Comparison of ENCODE assay signal across 8 cellular contexts in genomic region chr9:3526166-3526902, GRCh38. TPM values are rescaled to one million over a fixed set of nuclear protein-coding genes. Genes with fewer than 3 reads are reported as not detected.
DNase-seq lines count a peak whose midpoint lies in the region; ATAC-seq, FAIRE-seq and TF ChIP-seq lines count a peak whose summit lies in the region.

No MANE protein-coding gene starts in this region.

- H3K79me2 ChIP-seq in H9 (ENCODE audit: insufficient read depth, low read length) (peaks cover 5% of the 10 kb centered on the region; the same call in 1 of the 2 replicates), Loucy (ENCODE audit: insufficient read depth, low read length) (peaks cover 84% of the 10 kb centered on the region)

- peak overlapping the region; percentile 90 for H2BK120ac ChIP-seq in H9 (ENCODE audit: low read depth, low read length, poor library complexity, severe bottlenecking)
- H2BK120ac ChIP-seq in neuronal stem cell (ENCODE audit: low read depth, low read length), result peak overlapping the region; percentile 95

- peak; percentile 83 for ATAC-seq in foreskin keratinocyte

- no CpG with 5 or more reads among the region's 67 CpGs for WGBS in H9 (ENCODE audit: extremely low coverage, insufficient read length, low lambda C conversion rate)
- no CpG with 5 or more reads among the region's 67 CpGs for WGBS in neuronal stem cell (ENCODE audit: extremely low coverage in 2 of 2, insufficient read length in 2 of 2, insufficient replicate concordance in 1 of 2), 2 donors

- H3K4me1 Mint-ChIP-seq in H9, result peaks cover 35 to 42% of the 10 kb centered on the region in 2 experiments

- peaks cover 12% of the 10 kb centered on the region for H3K23me2 ChIP-seq in H9 (ENCODE audit: insufficient read length, low read depth, low read length, poor library complexity, severe bottlenecking)

- H4K91ac ChIP-seq in H9 (ENCODE audit: insufficient read length, low read depth, low read length) (peak overlapping the region; percentile 27), neuronal stem cell (ENCODE audit: low read depth, low read length, poor library complexity) (peak overlapping the region; percentile 99)

- no peaks in the 10 kb centered on the region for H3K9me2 ChIP-seq in Loucy (replicated peaks; ENCODE audit: low read depth, low read length)

- H3K27ac ChIP-seq in H9 (ENCODE audit: insufficient read length, low read depth, low read length) (peak overlapping the region; percentile 93), foreskin keratinocyte (peak overlapping the region; percentile 100), neuronal stem cell (replicated peaks; ENCODE audit: low read length) (peak overlapping the region; percentile 100)

- no peak overlapping the region for H2AK5ac ChIP-seq in H9 (ENCODE audit: insufficient read length, low read length)
- H2AK5ac ChIP-seq in neuronal stem cell (ENCODE audit: low read depth, low read length), result peak overlapping the region; percentile 68

- H3K27me3 ChIP-seq in H9 (ENCODE audit: insufficient read depth, low read length) (no peaks in the 10 kb centered on the region), Loucy (ENCODE audit: insufficient read depth, low read length, poor library complexity, severe bottlenecking) (no peaks in the 10 kb centered on the region), foreskin keratinocyte (no peaks in the 10 kb centered on the region), neuronal stem cell (ENCODE audit: control insufficient read depth in 3 of 3, insufficient read depth in 3 of 3, low read depth in 1 of 3, low read length in 3 of 3) (no peaks in the 10 kb centered on the region)

- H4K8ac ChIP-seq in H9 (replicated peaks; ENCODE audit: insufficient read length, low read depth, low read length) (peak overlapping the region; percentile 92), neuronal stem cell (ENCODE audit: low read depth, low read length) (peak overlapping the region; percentile 89)

- H3K36me3 ChIP-seq in Loucy (ENCODE audit: insufficient read depth, low read length) (no peaks in the 10 kb centered on the region), neuronal stem cell (replicated peaks in 1 of 2; ENCODE audit: control insufficient read depth in 2 of 2, insufficient read depth in 2 of 2, low read length in 2 of 2) (peaks cover 0 to 32% of the 10 kb centered on the region in 2 donors)

- H3K4me1 ChIP-seq in H9 (ENCODE audit: insufficient read depth, low read length) (no peaks in the 10 kb centered on the region; the same call in 1 of the 2 replicates), Loucy (ENCODE audit: insufficient read depth, low read length, poor library complexity, severe bottlenecking) (peaks cover 62% of the 10 kb centered on the region), foreskin keratinocyte (no peaks in the 10 kb centered on the region), neuronal stem cell (ENCODE audit: control insufficient read depth in 2 of 2, insufficient read depth in 1 of 2, low read depth in 1 of 2, low read length in 2 of 2) (peaks cover 3 to 15% of the 10 kb centered on the region in 2 donors)

- DNase-seq in H9, result peak; percentile 79
- peak; percentile 6 for DNase-seq in SIG-M5 (lab: John Stamatoyannopoulos, UW)
- peak; percentile 81 for DNase-seq in activated gamma-delta T cell treated with anti-CD3 and anti-CD28 coated beads, Interleukin-2, amount 50 U/mL, for 16 hours (ENCODE audit: low read depth)
- peak; percentile 75 to 86 for DNase-seq in foreskin keratinocyte
- DNase-seq in neuronal stem cell (ENCODE audit: low spot score), result peak; percentile 87
- DNase-seq in stromal cell of bone marrow (ENCODE audit: low read depth), result peak; percentile 72

- H3K79me1 ChIP-seq in H9 (ENCODE audit: insufficient read depth, low read depth, low read length, poor library complexity, severe bottlenecking) (no peaks in the 10 kb centered on the region), neuronal stem cell (ENCODE audit: low read depth, low read length) (peaks cover 9% of the 10 kb centered on the region)

- H3K4me2 ChIP-seq in H9 (ENCODE audit: insufficient read depth, insufficient read length, low read length) (peak overlapping the region; percentile 93), Loucy (ENCODE audit: low read depth, low read length, poor library complexity, severe bottlenecking) (peak overlapping the region; percentile 95), neuronal stem cell (ENCODE audit: insufficient read depth, low read length, poor library complexity, severe bottlenecking) (peak overlapping the region; percentile 88)

- H3K14ac ChIP-seq in H9 (ENCODE audit: insufficient read depth, low read length) (peak overlapping the region; percentile 98), neuronal stem cell (ENCODE audit: low read length) (peak overlapping the region; percentile 100)

- H4K5ac ChIP-seq in H9 (ENCODE audit: insufficient read length, low read depth, low read length), result peak overlapping the region; percentile 96

- H3K56ac ChIP-seq in H9 (ENCODE audit: insufficient read length, low read depth, low read length), result peak overlapping the region; percentile 59

- H3K4me3 Mint-ChIP-seq in H9, result peak overlapping the region; percentile 94

- H3K18ac ChIP-seq in H9 (ENCODE audit: insufficient read length, low read depth, low read length) (peak overlapping the region; percentile 98), neuronal stem cell (ENCODE audit: low read length) (peak overlapping the region; percentile 100)

- peaks cover 2% of the 10 kb centered on the region; the same call in 1 of the 2 replicates for H3K27me3 Mint-ChIP-seq in H9 (ENCODE audit: low read depth)

- peak overlapping the region; percentile 100 for H3K27ac Mint-ChIP-seq in H9

- H3K36me3 Mint-ChIP-seq in H9 (ENCODE audit: insufficient read depth in 1 of 3, low read depth in 3 of 3), result peaks cover 2 to 26% (median 11%) of the 10 kb centered on the region in 3 experiments; a peak in 6 of 7 replicates

- peak overlapping the region; percentile 89 for H3K4me3 ChIP-seq in Loucy (ENCODE audit: low read length, poor library complexity, severe bottlenecking)
- H3K4me3 ChIP-seq in neuronal stem cell (ENCODE audit: low read length in 2 of 2), result peak overlapping the region; percentile 72 to 98

- H2BK20ac ChIP-seq in H9 (ENCODE audit: low read depth, low read length, poor library complexity, severe bottlenecking), result no peak overlapping the region

- H3K23ac ChIP-seq in H9 (ENCODE audit: insufficient read length, low read depth, low read length), result peak overlapping the region; percentile 3
- peak overlapping the region; percentile 92 for H3K23ac ChIP-seq in neuronal stem cell (ENCODE audit: low read depth, low read length, poor library complexity)

- TF ChIP-seq CTCF in H9 (conservative IDR thresholded peaks at IDR 0.05) (no peak), Loucy (conservative IDR thresholded peaks at IDR 0.05; ENCODE audit: low read length) (no peak), foreskin keratinocyte (conservative IDR thresholded peaks at IDR 0.05) (no peak)

- H3T11ph ChIP-seq in H9 (ENCODE audit: low read length), result peak overlapping the region; percentile 86

- H3K9me3 ChIP-seq in H9 (ENCODE audit: control insufficient read depth, low read depth, low read length) (no peaks in the 10 kb centered on the region), Loucy (ENCODE audit: insufficient read depth, low read depth, low read length) (no peaks in the 10 kb centered on the region), neuronal stem cell (replicated peaks in 1 of 2; ENCODE audit: control insufficient read depth in 2 of 2, insufficient read depth in 1 of 2, low read depth in 1 of 2, low read length in 2 of 2) (peaks cover 0 to 20% of the 10 kb centered on the region in 2 donors)

- FAIRE-seq in G401.6 (lab: Jason Lieb, UNC), result peak; percentile 42

- H3K9ac ChIP-seq in H9 (ENCODE audit: extremely low read depth, insufficient read length, low read length) (peak overlapping the region; percentile 93), Loucy (ENCODE audit: low read depth, low read length, poor library complexity, severe bottlenecking) (peak overlapping the region; percentile 99), neuronal stem cell (ENCODE audit: low read depth, low read length, poor library complexity) (peak overlapping the region; percentile 99)

- H2AFZ ChIP-seq in H9 (ENCODE audit: low read length) (no peak overlapping the region), Loucy (ENCODE audit: low read length) (peak overlapping the region; percentile 90), neuronal stem cell (ENCODE audit: low read length) (peak overlapping the region; percentile 96)

- H2BK5ac ChIP-seq in H9 (ENCODE audit: insufficient read length, low read length), result peak overlapping the region; percentile 67
- H2BK5ac ChIP-seq in neuronal stem cell (ENCODE audit: low read length), result peak overlapping the region; percentile 96

- no peaks in the 10 kb centered on the region for H3K9me3 Mint-ChIP-seq in H9

- peak overlapping the region; percentile 54 for H3K4ac ChIP-seq in H9 (ENCODE audit: low read depth, low read length)
- H3K4ac ChIP-seq in neuronal stem cell (ENCODE audit: low read length), result peak overlapping the region; percentile 99

- no peak overlapping the region for H2BK15ac ChIP-seq in H9 (ENCODE audit: low read depth, low read length)
- peak overlapping the region; percentile 53 for H2BK15ac ChIP-seq in neuronal stem cell (ENCODE audit: low read length)

- H4K20me1 ChIP-seq in H9 (ENCODE audit: control insufficient read depth, insufficient read depth, insufficient read length) (no peaks in the 10 kb centered on the region), Loucy (ENCODE audit: insufficient read depth, low read length, poor library complexity, severe bottlenecking) (peaks cover 23% of the 10 kb centered on the region)

- peaks cover 6% of the 10 kb centered on the region for H3F3A ChIP-seq in Loucy (ENCODE audit: low read depth)

- H2BK12ac ChIP-seq in H9 (ENCODE audit: insufficient read length, low read depth, low read length) (peak overlapping the region; percentile 65), neuronal stem cell (ENCODE audit: low read length) (peak overlapping the region; percentile 24)

RNA-seq across cellular contexts. Expression of gene RFX3, which starts 0.5 kb away (rescaled TPM):
- 9.3 and 9.9 TPM in 2 replicates for total RNA-seq in H9 (2021)
- 2.2 and 2.5 TPM in 2 replicates for total RNA-seq in foreskin keratinocyte
- polyA plus RNA-seq in foreskin keratinocyte, result 0.38 TPM in 2 replicates
- 15.3 TPM for polyA plus RNA-seq in neuronal stem cell (2013, experiment 1 of 2)
- polyA plus RNA-seq in neuronal stem cell (2013, experiment 2 of 2), result 16.1 TPM

Comparison
In these comparisons a context has a peak if more than half of its experiments do, and no peak if none do; other contexts are left out.
1. Peak in every context shown above with its lines: DNase-seq, ATAC-seq, H3K4me3 ChIP-seq and H3K27ac ChIP-seq.
2. DNase-seq: peak in every context shown above with its lines; median percentile 87 in neuronal stem cell; 81 in activated gamma-delta T cell treated with anti-CD3 and anti-CD28 coated beads, Interleukin-2, amount 50 U/mL, for 16 hours; 80 in foreskin keratinocyte; 79 in H9; 72 in stromal cell of bone marrow; 6 in SIG-M5.